8 cellular contexts compared by ENCODE assay signal in the genomic region with DNA sequence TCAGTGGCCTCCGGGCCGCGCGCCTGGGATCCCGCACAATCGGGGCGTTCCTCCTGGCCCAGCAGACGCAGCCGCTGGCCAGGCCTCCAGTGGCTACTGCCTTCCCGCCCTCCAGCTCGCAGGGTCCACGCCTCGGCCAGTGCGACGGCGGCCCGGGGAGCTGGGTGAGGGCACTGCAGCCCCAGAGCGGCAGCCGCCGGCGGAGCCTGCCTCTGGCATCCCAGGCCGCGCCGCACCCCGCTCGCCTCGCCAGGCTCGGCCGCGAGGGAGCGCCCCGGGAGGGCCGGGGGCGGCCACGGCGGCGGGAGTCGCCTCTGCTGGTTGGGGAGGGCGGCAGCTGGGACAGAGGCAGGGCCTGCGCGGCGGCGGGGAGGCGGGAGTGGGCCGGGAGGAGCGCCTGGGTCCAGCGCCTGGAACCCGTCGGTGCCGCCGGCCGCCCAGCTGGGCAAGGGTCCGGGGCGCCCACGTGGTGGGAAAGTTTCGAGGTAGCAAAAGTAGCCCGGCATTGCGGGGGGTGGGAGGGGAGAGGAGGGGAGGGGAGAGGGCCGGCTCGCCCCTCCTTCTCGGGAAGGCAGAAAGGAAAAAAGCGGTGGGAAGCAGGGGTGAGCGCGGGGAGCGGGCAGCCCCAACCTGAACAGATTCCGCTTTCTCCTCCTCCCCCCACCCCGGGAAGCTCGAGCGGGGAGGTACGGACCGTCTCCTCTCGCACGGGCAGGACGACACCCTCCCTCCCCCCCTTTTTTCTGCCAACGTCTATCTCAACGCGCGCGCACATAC. TPM values are rescaled to one million over a fixed set of nuclear protein-coding genes. Genes with fewer than 3 reads are reported as not detected.
DNase-seq lines count a peak whose midpoint lies in the region; ATAC-seq, FAIRE-seq and TF ChIP-seq lines count a peak whose summit lies in the region.

No MANE protein-coding gene starts in this region.

- intact Hi-C loops in natural killer cell (cut with micrococcal nuclease) (loop anchor here (10.0 kb wide), 1 partner anchor 330 kb away; no protein-coding TSS in a partner anchor), ascending aorta (cut with DNase I) (loop anchor here (5.0 kb wide), 2 partner anchors 178 to 733 kb away; no protein-coding TSS in a partner anchor), kidney (cut with DNase I) (loop anchor here (5.0 kb wide), 1 partner anchor 338 kb away; no protein-coding TSS in a partner anchor), thyroid gland (cut with DNase I) (loop anchor here (5.0 to 10.0 kb wide), 2 partner anchors 178 to 730 kb away; no protein-coding TSS in a partner anchor)

- DNase-seq in natural killer cell treated with Interleukin-12 subunit alpha and Interleukin-12 subunit beta and Interleukin-15 and Interleukin-18, amount 100 ng/mL, for 72 hours (ENCODE audit: low spot score) = no peak
- DNase-seq in natural killer cell (no peak), ascending aorta (ENCODE audit: low spot score in 2 of 2) (no peak), kidney (peak; percentile 78), thyroid gland (peak; percentile 61 to 63), inferior parietal cortex (ENCODE audit: extremely low spot score) (no peak)

- no peaks in the 10 kb centered on the region for H3K36me3 ChIP-seq in ascending aorta
- H3K36me3 ChIP-seq in kidney (ENCODE audit: control insufficient read depth in 1 of 2, insufficient read depth in 2 of 2, low read length in 2 of 2) = no peaks in the 10 kb centered on the region
- H3K36me3 ChIP-seq in thyroid gland = peaks cover 0 to 4% of the 10 kb centered on the region in 2 donors

- H3K9me3 ChIP-seq in ascending aorta (no peaks in the 10 kb centered on the region), kidney (ENCODE audit: control insufficient read depth in 1 of 2, low read length in 2 of 2) (no peaks in the 10 kb centered on the region), thyroid gland (no peaks in the 10 kb centered on the region)

- H3K4me1 Mint-ChIP-seq in natural killer cell treated with Interleukin-12 subunit alpha and Interleukin-12 subunit beta and Interleukin-15 and Interleukin-18, amount 100 ng/mL, for 72 hours (ENCODE audit: low read depth in 2 of 2) = peaks cover 6 to 14% of the 10 kb centered on the region in 2 donors
- H3K4me1 Mint-ChIP-seq in natural killer cell = peaks cover 7 to 18% of the 10 kb centered on the region in 2 donors

- peaks cover 32 to 37% of the 10 kb centered on the region in 2 donors for H3K27me3 Mint-ChIP-seq in natural killer cell treated with Interleukin-12 subunit alpha and Interleukin-12 subunit beta and Interleukin-15 and Interleukin-18, amount 100 ng/mL, for 72 hours
- peaks cover 38 to 41% of the 10 kb centered on the region in 2 donors for H3K27me3 Mint-ChIP-seq in natural killer cell (ENCODE audit: low read depth in 2 of 2)

- H3K4me1 ChIP-seq in ascending aorta = peaks cover 21 to 31% of the 10 kb centered on the region in 2 donors
- H3K4me1 ChIP-seq in kidney (ENCODE audit: control insufficient read depth in 1 of 2, insufficient read depth in 1 of 2, low read depth in 1 of 2, low read length in 2 of 2) = peaks cover 2 to 12% of the 10 kb centered on the region in 2 donors
- peaks cover 28 to 30% of the 10 kb centered on the region in 2 donors for H3K4me1 ChIP-seq in thyroid gland

- TF ChIP-seq POLR2A in thyroid gland (IDR thresholded peaks at IDR 0.05) = peak in 1 of 2 donors; percentile 50

- H3K36me3 Mint-ChIP-seq in natural killer cell treated with Interleukin-12 subunit alpha and Interleukin-12 subunit beta and Interleukin-15 and Interleukin-18, amount 100 ng/mL, for 72 hours = no peaks in the 10 kb centered on the region
- no peaks in the 10 kb centered on the region for H3K36me3 Mint-ChIP-seq in natural killer cell

- peaks cover 17% of the 10 kb centered on the region for H3K27me3 ChIP-seq in ascending aorta
- no peaks in the 10 kb centered on the region for H3K27me3 ChIP-seq in thyroid gland

- 1 to 4% methylated on average over 21 to 33 of the region's 79 CpGs for WGBS in thyroid gland, 2 donors

- H3K27ac ChIP-seq in ascending aorta (no peak overlapping the region), kidney (ENCODE audit: low read depth in 2 of 2, low read length in 2 of 2) (no peak overlapping the region), thyroid gland (peak overlapping the region; percentile 63 to 84 (median 78))

- H3K4me3 ChIP-seq in ascending aorta (peak overlapping the region; percentile 69 to 75), kidney (ENCODE audit: low read length in 2 of 2) (no peak overlapping the region), thyroid gland (replicated peaks in 1 of 3) (peak overlapping the region in 2 of 3 donors; percentile 40 to 42)

- no peak overlapping the region for H3K9ac ChIP-seq in kidney (ENCODE audit: low read length in 2 of 2)

- no peak overlapping the region for H3K27ac Mint-ChIP-seq in natural killer cell treated with Interleukin-12 subunit alpha and Interleukin-12 subunit beta and Interleukin-15 and Interleukin-18, amount 100 ng/mL, for 72 hours
- no peak overlapping the region for H3K27ac Mint-ChIP-seq in natural killer cell

- H3K4me3 Mint-ChIP-seq in natural killer cell treated with Interleukin-12 subunit alpha and Interleukin-12 subunit beta and Interleukin-15 and Interleukin-18, amount 100 ng/mL, for 72 hours = peak overlapping the region; percentile 4
- H3K4me3 Mint-ChIP-seq in natural killer cell = no peak overlapping the region

- ATAC-seq in natural killer cell treated with Interleukin-12 subunit alpha and Interleukin-12 subunit beta and Interleukin-15 and Interleukin-18, amount 100 ng/mL, for 72 hours = no peak
- ATAC-seq in natural killer cell (no peak), HG03378 (IDR thresholded peaks at IDR 0.05; ENCODE audit: unreplicated experiment) (no peak), GM21381 (IDR thresholded peaks at IDR 0.05; ENCODE audit: unreplicated experiment) (no peak)

- no peak for FAIRE-seq in kidney (lab: Jason Lieb, UNC)

- no peak for TF ChIP-seq CTCF in natural killer cell (IDR thresholded peaks at IDR 0.05)
- TF ChIP-seq CTCF in ascending aorta (IDR thresholded peaks at IDR 0.05) = no peak
- no peak for TF ChIP-seq CTCF in kidney (IDR thresholded peaks at IDR 0.05; ENCODE audit: borderline replicate concordance, extremely low read depth, insufficient read depth)
- peak in 2 of 6 experiments; percentile 34 to 36 for TF ChIP-seq CTCF in thyroid gland (IDR thresholded peaks at IDR 0.05)

- H3K9me3 Mint-ChIP-seq in natural killer cell treated with Interleukin-12 subunit alpha and Interleukin-12 subunit beta and Interleukin-15 and Interleukin-18, amount 100 ng/mL, for 72 hours = no peaks in the 10 kb centered on the region
- no peaks in the 10 kb centered on the region for H3K9me3 Mint-ChIP-seq in natural killer cell

RNA-seq across cellular contexts. Expression of a gene that starts 1.5 kb away (rescaled TPM):
- total RNA-seq in natural killer cell treated with Interleukin-12 subunit alpha and Interleukin-12 subunit beta and Interleukin-15 and Interleukin-18, amount 100 ng/mL, for 72 hours = not detected
- under 1 TPM in 2 of 3 donors, not detected in 1; 0.07 to 0.10 TPM for total RNA-seq in natural killer cell
- total RNA-seq in ascending aorta = 8.1 TPM
- total RNA-seq in kidney = 3.7 TPM
- polyA plus RNA-seq in kidney (ENCODE audit: insufficient read depth, low read depth, low replicate concordance) = 0.49 TPM
- total RNA-seq in thyroid gland = 10 to 100 TPM; 12.3 to 27.5 (median 23.6) TPM

Comparison
In these comparisons a context has a peak if more than half of its experiments do, and no peak if none do; other contexts are left out.
1. DNase-seq: peak in kidney (single experiment) and thyroid gland (2 of 2); none in natural killer cell treated with Interleukin-12 subunit alpha and Interleukin-12 subunit beta and Interleukin-15 and Interleukin-18, amount 100 ng/mL, for 72 hours (single experiment), natural killer cell (single experiment), ascending aorta (0 of 2) and inferior parietal cortex (single experiment).
2. H3K27ac ChIP-seq: peak in thyroid gland (3 of 3); none in ascending aorta (0 of 2) and kidney (0 of 2).
3. H3K4me3 ChIP-seq: peak in ascending aorta (2 of 2) and thyroid gland (2 of 3); none in kidney (0 of 2).